35 cellular contexts compared by ENCODE assay signal in genomic region chr5:100614308-100614707, GRCh38.
"Had no signal": no experiment of that assay in that cellular context is flagged by ENCODE, and none has a peak within 500 bp of the region (broad histone marks: within the 10 kb centered on the region; RNA-seq: fewer than 3 reads in every experiment).

No MANE protein-coding gene starts in this region.

- DNase-seq: Karpas-422, Kasumi-1, MG63, MM.1S, MV-4-11, NCI-H1048, NCI-H1092, NCI-H1092 treated with DMSO at 0.1 percent for 48 hours, NCI-H1105, NCI-H1105 treated with DMSO at 0.1 percent for 48 hours, NCI-H1417 treated with DMSO at 0.1 percent for 48 hours, NCI-H1436, NCI-H1436 treated with DMSO at 0.1 percent for 48 hours, NCI-H146, NCI-H1694, NCI-H1694 treated with DMSO at 0.1 percent for 48 hours, NCI-H187, NCI-H187 treated with DMSO at 0.1 percent for 48 hours, NCI-H1930, NCI-H2029, NCI-H2029 treated with DMSO at 0.1 percent for 48 hours, NCI-H2081, NCI-H2081 treated with DMSO at 0.1 percent for 48 hours, NCI-H2107, NCI-H2171, NCI-H2171 treated with DMSO at 0.1 percent for 48 hours, NCI-H2227 treated with DMSO at 0.1 percent for 48 hours, NCI-H226, NCI-H345, NCI-H446, NCI-H446 treated with DMSO at 0.1 percent for 48 hours, NCI-H510A, NCI-H510A treated with DMSO at 0.1 percent for 48 hours, NCI-H524, NCI-H524 treated with DMSO at 0.1 percent for 48 hours had no signal

- H3K4me3 ChIP-seq: MG63 had no signal

- H3K36me3 ChIP-seq: MG63 had no signal

- H3K9me3 ChIP-seq: MG63 had no signal
